18 cellular contexts compared by ENCODE assay signal in the genomic region with DNA sequence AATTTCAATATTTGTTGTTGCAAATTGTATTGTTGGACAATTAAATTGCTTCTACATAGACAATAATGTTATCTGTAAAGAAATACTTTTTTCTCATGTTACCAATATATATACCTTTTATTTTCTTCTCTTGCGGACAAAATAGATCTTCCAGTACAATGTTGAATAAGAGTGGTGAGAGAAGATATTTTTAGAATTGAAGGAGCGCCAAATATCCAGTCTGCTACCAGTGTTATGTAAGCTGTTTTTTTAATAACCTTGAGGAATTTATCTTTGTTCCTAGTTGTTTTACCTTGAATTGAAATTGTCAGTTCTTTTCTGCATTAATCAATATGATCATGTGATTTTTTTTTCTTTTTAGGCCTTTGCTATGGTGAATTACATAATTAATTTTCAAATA.
A peak's percentile ranks its signal among the peaks of the same experiment; 100 is the strongest.
DNase-seq lines count a peak whose midpoint lies in the region; ATAC-seq and TF ChIP-seq lines count a peak whose summit lies in the region.
"Had no signal": no experiment of that assay in that cellular context is flagged by ENCODE, and none has a peak within 500 bp of the region (broad histone marks: within the 10 kb centered on the region; RNA-seq: fewer than 3 reads in every experiment).

No MANE protein-coding gene starts in this region.

- H3K79me2 ChIP-seq in neural cell (replicated peaks; ENCODE audit: insufficient read depth, low read length), result no peaks in the 10 kb centered on the region

- no peak overlapping the region for H3K4me3 Mint-ChIP-seq in progenitor cell of endocrine pancreas (ENCODE audit: low read depth)
- H3K4me3 Mint-ChIP-seq: B cell; CD4-positive, CD25-positive, alpha-beta regulatory T cell; CD8-positive, alpha-beta T cell had no signal

- H3K9me3 Mint-ChIP-seq in progenitor cell of endocrine pancreas (ENCODE audit: low read depth), result peaks cover 1% of the 10 kb centered on the region

- H3K9ac ChIP-seq in neural cell (ENCODE audit: low read length), result no peak overlapping the region
- H3K9ac ChIP-seq: BLaER1 had no signal

- peaks cover 1% of the 10 kb centered on the region for H3K36me3 Mint-ChIP-seq in progenitor cell of endocrine pancreas (ENCODE audit: insufficient read depth)
- H3K36me3 Mint-ChIP-seq: CD4-positive, CD25-positive, alpha-beta regulatory T cell; CD8-positive, alpha-beta T cell had no signal

- H3K9me2 ChIP-seq in neural cell (ENCODE audit: insufficient read depth, low read length), result no peaks in the 10 kb centered on the region

- H3K4me2 ChIP-seq in neural cell (ENCODE audit: low read length), result peak overlapping the region; percentile 2
- H3K4me2 ChIP-seq: BLaER1 had no signal

- H3K27me3 Mint-ChIP-seq in progenitor cell of endocrine pancreas, result no peaks in the 10 kb centered on the region
- H3K27me3 Mint-ChIP-seq: B cell; CD4-positive, CD25-positive, alpha-beta regulatory T cell had no signal

- H3K27ac ChIP-seq in neural cell (ENCODE audit: low read length) (peak overlapping the region; percentile 88), foreskin keratinocyte (no peak overlapping the region)
- H3K27ac ChIP-seq: 22Rv1, BLaER1, C4-2B had no signal

- DNase-seq in Right ventricle myocardium superior (no peak), left cardiac atrium (no peak), cerebellum (ENCODE audit: low spot score) (peak; percentile 13), foreskin keratinocyte (no peak), progenitor cell of endocrine pancreas (ENCODE audit: low spot score, unreplicated experiment) (no peak)
- DNase-seq: Caco-2; CD4-positive, CD25-positive, alpha-beta regulatory T cell; CD8-positive, alpha-beta T cell; DMS153; DND-41; GDM1; H7; HCEC 1CT had no signal

- no peaks in the 10 kb centered on the region for H3K9me3 ChIP-seq in neural cell (ENCODE audit: low read length)
- H3K9me3 ChIP-seq: Caco-2 had no signal

- TF ChIP-seq EP300 in neural cell (conservative IDR thresholded peaks at IDR 0.05; ENCODE audit: poor library complexity, severe bottlenecking), result no peak

- peaks cover 5% of the 10 kb centered on the region for H3K4me1 Mint-ChIP-seq in progenitor cell of endocrine pancreas (ENCODE audit: low read depth)
- H3K4me1 Mint-ChIP-seq: B cell; CD4-positive, CD25-positive, alpha-beta regulatory T cell had no signal

- TF ChIP-seq RAD21 in neural cell (conservative IDR thresholded peaks at IDR 0.05), result no peak

- intact Hi-C loops in Right ventricle myocardium superior (cut with DNase I), result no loop called here
- intact Hi-C loops in left cardiac atrium (cut with DNase I), result no loop called here

- H3K27me3 ChIP-seq in neural cell (ENCODE audit: insufficient read depth, low read depth, low read length), result no peaks in the 10 kb centered on the region
- no peaks in the 10 kb centered on the region for H3K27me3 ChIP-seq in foreskin keratinocyte
- H3K27me3 ChIP-seq: BLaER1 had no signal

- ATAC-seq in Right ventricle myocardium superior (ENCODE audit: poor library complexity) (peak; percentile 71), left cardiac atrium (no peak), foreskin keratinocyte (no peak)
- ATAC-seq: CD8-positive, alpha-beta T cell had no signal

- no peaks in the 10 kb centered on the region for H3K36me3 ChIP-seq in neural cell (ENCODE audit: insufficient read depth, low read length)
- H3K36me3 ChIP-seq: BLaER1 had no signal

- H3F3A ChIP-seq in neural cell (ENCODE audit: insufficient read depth, low read length, poor library complexity, severe bottlenecking), result peaks cover 3% of the 10 kb centered on the region

- no peaks in the 10 kb centered on the region for H3K4me1 ChIP-seq in foreskin keratinocyte
- H3K4me1 ChIP-seq: BLaER1, Caco-2 had no signal

- H4K20me1 ChIP-seq in neural cell (ENCODE audit: insufficient read depth), result no peaks in the 10 kb centered on the region
- H4K20me1 ChIP-seq: BLaER1 had no signal

- no peak overlapping the region for H2AFZ ChIP-seq in neural cell (ENCODE audit: low read depth, low read length)

- H3K27ac Mint-ChIP-seq in progenitor cell of endocrine pancreas, result no peak overlapping the region
- H3K27ac Mint-ChIP-seq: B cell; CD4-positive, CD25-positive, alpha-beta regulatory T cell; CD8-positive, alpha-beta T cell had no signal

- TF ChIP-seq CTCF in neural cell (IDR thresholded peaks at IDR 0.05; ENCODE audit: poor library complexity, severe bottlenecking) (no peak), foreskin keratinocyte (conservative IDR thresholded peaks at IDR 0.05) (no peak), progenitor cell of endocrine pancreas (IDR thresholded peaks at IDR 0.05; ENCODE audit: unreplicated experiment) (no peak)

- no peak overlapping the region for H3K4me3 ChIP-seq in neural cell (ENCODE audit: low read length)
- H3K4me3 ChIP-seq: BLaER1 had no signal

TF ChIP-seq in neural cell, 6 proteins besides CTCF, POLR2A, EP300 and RAD21:
- TF ChIP-seq, protein P1, sequence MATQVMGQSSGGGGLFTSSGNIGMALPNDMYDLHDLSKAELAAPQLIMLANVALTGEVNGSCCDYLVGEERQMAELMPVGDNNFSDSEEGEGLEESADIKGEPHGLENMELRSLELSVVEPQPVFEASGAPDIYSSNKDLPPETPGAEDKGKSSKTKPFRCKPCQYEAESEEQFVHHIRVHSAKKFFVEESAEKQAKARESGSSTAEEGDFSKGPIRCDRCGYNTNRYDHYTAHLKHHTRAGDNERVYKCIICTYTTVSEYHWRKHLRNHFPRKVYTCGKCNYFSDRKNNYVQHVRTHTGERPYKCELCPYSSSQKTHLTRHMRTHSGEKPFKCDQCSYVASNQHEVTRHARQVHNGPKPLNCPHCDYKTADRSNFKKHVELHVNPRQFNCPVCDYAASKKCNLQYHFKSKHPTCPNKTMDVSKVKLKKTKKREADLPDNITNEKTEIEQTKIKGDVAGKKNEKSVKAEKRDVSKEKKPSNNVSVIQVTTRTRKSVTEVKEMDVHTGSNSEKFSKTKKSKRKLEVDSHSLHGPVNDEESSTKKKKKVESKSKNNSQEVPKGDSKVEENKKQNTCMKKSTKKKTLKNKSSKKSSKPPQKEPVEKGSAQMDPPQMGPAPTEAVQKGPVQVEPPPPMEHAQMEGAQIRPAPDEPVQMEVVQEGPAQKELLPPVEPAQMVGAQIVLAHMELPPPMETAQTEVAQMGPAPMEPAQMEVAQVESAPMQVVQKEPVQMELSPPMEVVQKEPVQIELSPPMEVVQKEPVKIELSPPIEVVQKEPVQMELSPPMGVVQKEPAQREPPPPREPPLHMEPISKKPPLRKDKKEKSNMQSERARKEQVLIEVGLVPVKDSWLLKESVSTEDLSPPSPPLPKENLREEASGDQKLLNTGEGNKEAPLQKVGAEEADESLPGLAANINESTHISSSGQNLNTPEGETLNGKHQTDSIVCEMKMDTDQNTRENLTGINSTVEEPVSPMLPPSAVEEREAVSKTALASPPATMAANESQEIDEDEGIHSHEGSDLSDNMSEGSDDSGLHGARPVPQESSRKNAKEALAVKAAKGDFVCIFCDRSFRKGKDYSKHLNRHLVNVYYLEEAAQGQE (IDR thresholded peaks at IDR 0.05; ENCODE audit: borderline replicate concordance), result no peak
- no peak for TF ChIP-seq EZH2 (IDR thresholded peaks at IDR 0.05; ENCODE audit: borderline replicate concordance, insufficient read depth, low read length, poor library complexity, severe bottlenecking)
- no peak for TF ChIP-seq SMC3 (conservative IDR thresholded peaks at IDR 0.05; ENCODE audit: poor library complexity)
- TF ChIP-seq MXI1 (conservative IDR thresholded peaks at IDR 0.05; ENCODE audit: poor library complexity, severe bottlenecking), result no peak
- TF ChIP-seq TAF1 (IDR thresholded peaks at IDR 0.05; ENCODE audit: low read depth), result no peak
- TF ChIP-seq POLR2AphosphoS5 (IDR thresholded peaks at IDR 0.05), result no peak
